ENCODE assay signal across 27 cellular contexts in the genomic region with DNA sequence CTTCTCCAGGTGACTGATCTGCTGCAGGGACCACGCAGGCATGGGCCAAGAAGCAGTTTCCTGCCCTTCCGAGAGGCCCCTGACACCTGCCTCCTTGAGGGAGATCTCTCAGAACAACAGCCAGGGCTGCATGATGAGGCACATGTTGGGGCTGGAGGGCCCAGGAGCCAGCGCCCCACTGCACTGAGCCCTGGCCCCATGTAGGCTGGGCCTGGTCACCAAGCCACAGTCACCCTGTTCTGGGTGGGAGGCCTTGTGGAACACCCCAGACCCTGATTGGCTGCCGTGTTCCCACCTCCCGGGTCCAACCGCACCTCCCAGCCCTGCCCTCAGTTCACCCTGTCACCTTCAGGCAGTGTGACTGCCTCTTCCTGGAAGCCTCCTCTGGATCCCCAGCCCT.
"Had no signal": no experiment of that assay in that cellular context is flagged by ENCODE, and none has a peak within 500 bp of the region (broad histone marks: within the 10 kb centered on the region; RNA-seq: fewer than 3 reads in every experiment).

No MANE protein-coding gene starts in this region.

- ATAC-seq: activated CD4-positive, alpha-beta T cell treated with anti-CD3 and anti-CD28 coated beads for 36 hours; activated CD4-positive, CD25-positive, alpha-beta regulatory T cell treated with anti-CD3 and anti-CD28 coated beads, Interleukin-2, amount 50 U/mL, for 24 hours; activated CD8-positive, alpha-beta T cell treated with anti-CD3 and anti-CD28 coated beads, Interleukin-2, amount 10 ng/mL, durations not matched to agents 7 days and 5 days; body of pancreas; WTC11 had no signal

- H3K4me1 ChIP-seq: breast epithelium, SJSA1 had no signal

- H3K36me3 ChIP-seq: breast epithelium, SJSA1 had no signal

- H3K4me2 ChIP-seq: PC-9, SK-N-SH had no signal

- H3K4me3 ChIP-seq: body of pancreas, breast epithelium, PC-9, SJSA1 had no signal

- DNase-seq: activated CD4-positive, alpha-beta T cell treated with anti-CD3 and anti-CD28 coated beads for 36 hours; activated CD4-positive, alpha-beta T cell treated with anti-CD3 and anti-CD28 coated beads, Interleukin-2, amount 10 ng/mL, durations not matched to agents 7 days and 5 days; activated CD4-positive, alpha-beta T cell treated with anti-CD3 and anti-CD28 coated beads, Interleukin-2, amount 50 U/mL, for 48 hours; activated CD8-positive, alpha-beta T cell treated with anti-CD3 and anti-CD28 coated beads, Interleukin-2, amount 10 ng/mL, durations not matched to agents 7 days and 5 days; activated gamma-delta T cell; activated naive CD4-positive, alpha-beta T cell treated with Interleukin-2 at 50 U/mL for 16 hours; activated naive CD8-positive, alpha-beta T cell treated with anti-CD3 and anti-CD28 coated beads, Interleukin-2, amount 10 ng/mL, durations not matched to agents 7 days and 5 days; activated T-cell treated with anti-CD3 and anti-CD28 coated beads, Interleukin-2, amount 50 U/mL, for 24 hours; body of pancreas; caudate nucleus; Kasumi-1; KBM-7; MM.1S; MV-4-11; NCI-H1092; NCI-H1436 treated with DMSO at 0.1 percent for 48 hours; NCI-H1694 treated with DMSO at 0.1 percent for 48 hours; NCI-H2029; NCI-H345; NCI-H524 treated with DMSO at 0.1 percent for 48 hours; PC-9; SHP77 treated with DMSO at 0.1 percent for 48 hours; SK-N-SH had no signal

- H3K9me3 ChIP-seq: body of pancreas, SJSA1, SK-N-SH had no signal

- H3K9ac ChIP-seq: SK-N-SH had no signal

- H3K27me3 ChIP-seq: body of pancreas had no signal

- H3K9me2 ChIP-seq: SK-N-SH had no signal

- H3K27ac ChIP-seq: body of pancreas, breast epithelium, PC-9, SJSA1 had no signal

- H2AFZ ChIP-seq: PC-9 had no signal
